Comparison of ENCODE assay signal across 12 cellular contexts in genomic region chrY:20780776-20781175, GRCh38. TPM values are rescaled to one million over a fixed set of nuclear protein-coding genes. Genes with fewer than 3 reads are reported as not detected.
"Had no signal": no experiment of that assay in that cellular context is flagged by ENCODE, and none has a peak within 500 bp of the region (broad histone marks: within the 10 kb centered on the region; RNA-seq: fewer than 3 reads in every experiment).

No MANE protein-coding gene starts in this region.

- FAIRE-seq: H1, H54 had no signal

- H3K4me1 Mint-ChIP-seq: GM23338, H9 had no signal

- H3K27ac Mint-ChIP-seq: GM23338, H9, HFFc6 had no signal

- H3K9me3 ChIP-seq: HAP-1 had no signal

- H3K4me3 Mint-ChIP-seq: GM23338, H9, HFFc6 had no signal

- H3K27ac ChIP-seq: GM23248 had no signal

- H3K4me3 ChIP-seq: GM23248, GM23338, HAP-1 had no signal

- H3K36me3 ChIP-seq: HAP-1 had no signal

- H3K4me1 ChIP-seq: HAP-1 had no signal

- DNase-seq: GM23248, GOT3, H7, H9, HCEC 1CT, HFFc6 had no signal

- H3K9me3 Mint-ChIP-seq: H9 had no signal

- ATAC-seq: GM23338, HCT116 had no signal

RNA-seq across cellular contexts. Expression of gene RPS4Y2, which starts 24.9 kb away (rescaled TPM):
- total RNA-seq: GM23248, GM23338, H1, H4, H7, H9, HFFc6 had no signal
- polyA plus RNA-seq: GM23248, GM23338, H1 had no signal
